ENCODE assay signal across 8 cellular contexts in genomic region chr14:59126714-59127436, GRCh38.
DNase-seq lines count a peak whose midpoint lies in the region; ATAC-seq, FAIRE-seq and TF ChIP-seq lines count a peak whose summit lies in the region.

No MANE protein-coding gene starts in this region.

- H3K9ac ChIP-seq in mammary epithelial cell (ENCODE audit: insufficient read depth, low read length): no peak overlapping the region
- no peak overlapping the region for H3K9ac ChIP-seq in keratinocyte (ENCODE audit: control insufficient read depth, extremely low read depth, insufficient read depth, low read length)

- dilution Hi-C loops in mammary epithelial cell (cut with HindIII; ENCODE audit: low sequenced_read_pairs): no loop called here
- dilution Hi-C loops in keratinocyte (cut with MboI; ENCODE audit: extremely low pct_ligation_motif_present, low sequenced_read_pairs): no loop called here

- H3K4me3 ChIP-seq in mammary epithelial cell (replicated peaks in 1 of 3; ENCODE audit: insufficient read depth in 1 of 3, low read depth in 2 of 3, low read length in 3 of 3): no peak overlapping the region
- H3K4me3 ChIP-seq in keratinocyte (ENCODE audit: control insufficient read depth in 2 of 3, extremely low read depth in 1 of 3, insufficient read depth in 2 of 3, low read depth in 1 of 3, low read length in 3 of 3): no peak overlapping the region

- intact Hi-C loops in mammary epithelial cell (cut with micrococcal nuclease): loop anchor here (1.0 to 2.0 kb wide), 6 partner anchors 62 to 449 kb away; partner anchors contain the start of genes CCDC175 and DAAM1

- H3K9me3 ChIP-seq in mammary epithelial cell (replicated peaks; ENCODE audit: insufficient read depth, low read length): no peaks in the 10 kb centered on the region
- H3K9me3 ChIP-seq in keratinocyte (ENCODE audit: control insufficient read depth, low read depth, low read length): no peaks in the 10 kb centered on the region

- TF ChIP-seq CTCF in mammary epithelial cell (conservative IDR thresholded peaks at IDR 0.05 in 1 of 2, IDR thresholded peaks at IDR 0.05 in 1 of 2; ENCODE audit: extremely low read depth in 1 of 2, insufficient read depth in 1 of 2, low read depth in 1 of 2, low read length in 2 of 2) (peak; percentile 58 to 68), keratinocyte (optimal IDR thresholded peaks at IDR 0.05 in 1 of 3, IDR thresholded peaks at IDR 0.05 in 1 of 3, conservative IDR thresholded peaks at IDR 0.05 in 1 of 3; ENCODE audit: extremely low read depth in 1 of 3, insufficient read depth in 2 of 3, low read length in 3 of 3) (peak; percentile 49 to 76 (median 65))

- H3K27ac ChIP-seq in mammary epithelial cell (ENCODE audit: insufficient read depth, low read depth, low read length) (no peak overlapping the region), keratinocyte (ENCODE audit: control insufficient read depth, insufficient read depth, low read length) (no peak overlapping the region)

- no peaks in the 10 kb centered on the region for H3K79me2 ChIP-seq in mammary epithelial cell (ENCODE audit: insufficient read depth, low read length)
- no peaks in the 10 kb centered on the region for H3K79me2 ChIP-seq in keratinocyte (ENCODE audit: control insufficient read depth, insufficient read depth, low read length)

- in situ Hi-C loops in Caki2 (cut with HindIII; ENCODE audit: low pct_unique_long_range_greater_than_20kb, low sequenced_read_pairs): no loop called here
- in situ Hi-C loops in mammary epithelial cell (cut with MboI; ENCODE audit: low sequenced_read_pairs in 2 of 2): loop anchor here (5.0 to 25.0 kb wide), 2 partner anchors 315 to 1060 kb away; no protein-coding TSS in a partner anchor

- H2AFZ ChIP-seq in mammary epithelial cell (ENCODE audit: low read depth, low read length): no peak overlapping the region
- no peak overlapping the region for H2AFZ ChIP-seq in keratinocyte (ENCODE audit: control insufficient read depth, low read length)

- no peaks in the 10 kb centered on the region for H3K36me3 ChIP-seq in mammary epithelial cell (ENCODE audit: insufficient read depth, low read length)
- H3K36me3 ChIP-seq in keratinocyte (ENCODE audit: control insufficient read depth in 2 of 2, extremely low read depth in 1 of 2, insufficient read depth in 2 of 2, low read length in 2 of 2): no peaks in the 10 kb centered on the region

- no peak overlapping the region for H3K4me2 ChIP-seq in mammary epithelial cell (ENCODE audit: insufficient read depth, low read depth, low read length)
- no peak overlapping the region for H3K4me2 ChIP-seq in keratinocyte (ENCODE audit: control insufficient read depth, extremely low read depth, insufficient read depth, low read depth, low read length)

- CTCF ChIA-PET in mammary epithelial cell (lab: Charles Lee; ENCODE audit: low non-redundant PET): no interaction called here

- no peaks in the 10 kb centered on the region for H3K9me1 ChIP-seq in keratinocyte (ENCODE audit: control insufficient read depth, extremely low read depth, insufficient read depth, low read length)

- DNase-seq in Caki2 (ENCODE audit: low read depth): peak; percentile 22
- peak; percentile 45 for DNase-seq in KG1 (lab: John Stamatoyannopoulos, UW)
- DNase-seq in OCI-M1 (lab: John Stamatoyannopoulos, UW): peak; percentile 54
- DNase-seq in mammary epithelial cell: peak; percentile 39
- no peak for DNase-seq in keratinocyte (ENCODE audit: low read depth, low spot score)
- DNase-seq in stimulated activated naive CD8-positive, alpha-beta T cell treated with anti-CD3 and anti-CD28 coated beads, Interleukin-15, Interleukin-2, amounts not matched to agents 100 U/mL and 50 U/mL, for 24 hours: no peak

- 27% methylated on average over 4 of the region's 4 CpGs for WGBS in mammary epithelial cell (ENCODE audit: low coverage, missing lambda C conversion rate)

- H4K20me1 ChIP-seq in mammary epithelial cell (ENCODE audit: insufficient read depth, low read length) (no peaks in the 10 kb centered on the region), keratinocyte (ENCODE audit: control insufficient read depth, extremely low read depth, insufficient read depth, low read length) (no peaks in the 10 kb centered on the region)

- no peaks in the 10 kb centered on the region for H3K27me3 ChIP-seq in mammary epithelial cell (ENCODE audit: insufficient read depth, low read length)
- H3K27me3 ChIP-seq in keratinocyte (ENCODE audit: control insufficient read depth, extremely low read depth, insufficient read depth, low read length): peaks cover 2% of the 10 kb centered on the region

- no TSS peak for BruUV-seq in mammary epithelial cell (replicated peaks; lab: Mats Ljungman, UMichigan)

- H3K4me1 ChIP-seq in mammary epithelial cell (ENCODE audit: insufficient read depth, low read length) (no peaks in the 10 kb centered on the region), keratinocyte (ENCODE audit: control insufficient read depth, extremely low read depth, insufficient read depth, low read length) (no peaks in the 10 kb centered on the region)

- FAIRE-seq in keratinocyte (lab: Jason Lieb, UNC): peak; percentile 82

- peak; percentile 68 for ATAC-seq in GM19035 (IDR thresholded peaks at IDR 0.05; ENCODE audit: unreplicated experiment)
- peak; percentile 69 for ATAC-seq in stimulated activated naive CD8-positive, alpha-beta T cell treated with anti-CD3 and anti-CD28 coated beads, Interleukin-15, Interleukin-2, amounts not matched to agents 100 U/mL and 50 U/mL, for 24 hours
- no peak for ATAC-seq in HG03039 (IDR thresholded peaks at IDR 0.05; ENCODE audit: unreplicated experiment)

Comparison
In these comparisons a context has a peak if more than half of its experiments do, and no peak if none do; other contexts are left out.
1. DNase-seq: peak in Caki2 (single experiment), KG1 (single experiment), OCI-M1 (single experiment) and mammary epithelial cell (single experiment); none in keratinocyte (single experiment) and stimulated activated naive CD8-positive, alpha-beta T cell treated with anti-CD3 and anti-CD28 coated beads, Interleukin-15, Interleukin-2, amounts not matched to agents 100 U/mL and 50 U/mL, for 24 hours (single experiment).